ENCODE assay signal across 1 cellular context in genomic region chr3:48015451-48016182, GRCh38.
TF ChIP-seq lines count a peak whose summit lies in the region.

No MANE protein-coding gene starts in this region.

TF ChIP-seq in IMR-90, 13 proteins besides CTCF, POLR2A, EP300 and RAD21 (continued from another document):
- TF ChIP-seq SMC3 (IDR thresholded peaks at IDR 0.05; ENCODE audit: low read depth, low read length) (no peak), RFX5 (IDR thresholded peaks at IDR 0.05; ENCODE audit: low read depth, low read length) (no peak), USF2 (IDR thresholded peaks at IDR 0.05; ENCODE audit: low read depth, low read length) (no peak), BHLHE40 (IDR thresholded peaks at IDR 0.05; ENCODE audit: low read depth, low read length) (no peak), MXI1 (IDR thresholded peaks at IDR 0.05; ENCODE audit: borderline replicate concordance, low read depth, low read length) (no peak)
